ENCODE assay signal across 12 cellular contexts in genomic region chr10:24912214-24912613, GRCh38. TPM values are rescaled to one million over a fixed set of nuclear protein-coding genes. Genes with fewer than 3 reads are reported as not detected.
A peak's percentile ranks its signal among the peaks of the same experiment; 100 is the strongest.
DNase-seq lines count a peak whose midpoint lies in the region; ATAC-seq, FAIRE-seq and TF ChIP-seq lines count a peak whose summit lies in the region.
"Had no signal": no experiment of that assay in that cellular context is flagged by ENCODE, and none has a peak within 500 bp of the region (broad histone marks: within the 10 kb centered on the region; RNA-seq: fewer than 3 reads in every experiment).

No MANE protein-coding gene starts in this region.

- H3K27me3 Mint-ChIP-seq in activated CD4-positive, alpha-beta T cell treated with anti-CD3 and anti-CD28 coated beads, Interleukin-2, amount 10 ng/mL, durations not matched to agents 24 days and 14 days: no peaks in the 10 kb centered on the region
- no peaks in the 10 kb centered on the region for H3K27me3 Mint-ChIP-seq in activated CD4-positive, alpha-beta T cell treated with anti-CD3 and anti-CD28 coated beads for 36 hours
- peaks cover 1% of the 10 kb centered on the region for H3K27me3 Mint-ChIP-seq in endothelial cell (ENCODE audit: unreplicated experiment)

- CTCF ChIA-PET in activated CD4-positive, alpha-beta T cell treated with anti-CD3 and anti-CD28 coated beads for 36 hours (lab: Charles Lee): no interaction called here

- H3K9me3 ChIP-seq in pancreas (no peaks in the 10 kb centered on the region), psoas muscle (no peaks in the 10 kb centered on the region)
- H3K9me3 ChIP-seq: esophagus muscularis mucosa had no signal

- H3K4me1 ChIP-seq in pancreas: no peaks in the 10 kb centered on the region
- H3K4me1 ChIP-seq in psoas muscle: no peaks in the 10 kb centered on the region

- no peak for FAIRE-seq in pancreas (lab: Jason Lieb, UNC)

- peaks cover 10% of the 10 kb centered on the region for H3K4me1 Mint-ChIP-seq in activated CD4-positive, alpha-beta T cell treated with anti-CD3 and anti-CD28 coated beads, Interleukin-2, amount 10 ng/mL, durations not matched to agents 24 days and 14 days
- peaks cover 11% of the 10 kb centered on the region for H3K4me1 Mint-ChIP-seq in activated CD4-positive, alpha-beta T cell treated with anti-CD3 and anti-CD28 coated beads for 36 hours
- peaks cover 7% of the 10 kb centered on the region for H3K4me1 Mint-ChIP-seq in endothelial cell (ENCODE audit: unreplicated experiment)

- peak; percentile 51 for DNase-seq in activated CD4-positive, alpha-beta T cell treated with anti-CD3 and anti-CD28 coated beads, Interleukin-2, amount 10 ng/mL, durations not matched to agents 24 days and 14 days
- DNase-seq in activated CD4-positive, alpha-beta T cell treated with anti-CD3 and anti-CD28 coated beads for 36 hours: no peak
- DNase-seq in RPMI7951 (ENCODE audit: low read depth) (peak; percentile 80), epithelial cell of prostate (ENCODE audit: low read depth, low spot score) (peak; percentile 41), pancreas (no peak), endothelial cell (ENCODE audit: low spot score) (no peak), anterior cingulate cortex (lab: John Stamatoyannopoulos, UW) (no peak), psoas muscle (no peak)
- DNase-seq: NCI-H2029 treated with DMSO at 0.1 percent for 48 hours; NK-92 treated with Interleukin-12 subunit alpha and Interleukin-12 subunit beta, amount 100 ng/mL, for 24 hours; T-helper 2 cell had no signal

- H3K27ac ChIP-seq in epithelial cell of prostate: no peak overlapping the region
- no peak overlapping the region for H3K27ac ChIP-seq in pancreas
- H3K27ac ChIP-seq in psoas muscle: no peak overlapping the region
- H3K27ac ChIP-seq: esophagus muscularis mucosa had no signal

- TF ChIP-seq CTCF in pancreas (IDR thresholded peaks at IDR 0.05) (no peak), endothelial cell (IDR thresholded peaks at IDR 0.05; ENCODE audit: unreplicated experiment) (no peak), psoas muscle (IDR thresholded peaks at IDR 0.05) (no peak)

- POLR2A ChIA-PET in activated CD4-positive, alpha-beta T cell treated with anti-CD3 and anti-CD28 coated beads for 36 hours (lab: Charles Lee): no interaction called here

- no peak overlapping the region for H3K4me3 Mint-ChIP-seq in activated CD4-positive, alpha-beta T cell treated with anti-CD3 and anti-CD28 coated beads, Interleukin-2, amount 10 ng/mL, durations not matched to agents 24 days and 14 days
- H3K4me3 Mint-ChIP-seq in activated CD4-positive, alpha-beta T cell treated with anti-CD3 and anti-CD28 coated beads for 36 hours: no peak overlapping the region
- no peak overlapping the region for H3K4me3 Mint-ChIP-seq in endothelial cell (ENCODE audit: unreplicated experiment)

- H3K4me3 ChIP-seq in pancreas (no peak overlapping the region), psoas muscle (no peak overlapping the region)
- H3K4me3 ChIP-seq: esophagus muscularis mucosa had no signal

- H3K9me3 Mint-ChIP-seq in activated CD4-positive, alpha-beta T cell treated with anti-CD3 and anti-CD28 coated beads, Interleukin-2, amount 10 ng/mL, durations not matched to agents 24 days and 14 days: no peaks in the 10 kb centered on the region
- H3K9me3 Mint-ChIP-seq in activated CD4-positive, alpha-beta T cell treated with anti-CD3 and anti-CD28 coated beads for 36 hours (ENCODE audit: low read depth): no peaks in the 10 kb centered on the region
- H3K9me3 Mint-ChIP-seq in endothelial cell (ENCODE audit: unreplicated experiment): no peaks in the 10 kb centered on the region

- peak overlapping the region; percentile 42 for H3K27ac Mint-ChIP-seq in activated CD4-positive, alpha-beta T cell treated with anti-CD3 and anti-CD28 coated beads, Interleukin-2, amount 10 ng/mL, durations not matched to agents 24 days and 14 days
- H3K27ac Mint-ChIP-seq in activated CD4-positive, alpha-beta T cell treated with anti-CD3 and anti-CD28 coated beads for 36 hours: no peak overlapping the region
- no peak overlapping the region for H3K27ac Mint-ChIP-seq in endothelial cell (ENCODE audit: unreplicated experiment)

- no peak for ATAC-seq in activated CD4-positive, alpha-beta T cell treated with anti-CD3 and anti-CD28 coated beads for 36 hours
- ATAC-seq in pancreas (peak in 3 of 4 donors; percentile 55 to 86 (median 84)), psoas muscle (no peak)

- WGBS in pancreas, 2 donors: 76 to 84% methylated on average over 2 of the region's 2 CpGs
- 73 to 75% (median 75%) methylated on average over 2 of the region's 2 CpGs for WGBS in psoas muscle, 3 donors

- no peaks in the 10 kb centered on the region for H3K27me3 ChIP-seq in pancreas
- H3K27me3 ChIP-seq in psoas muscle (ENCODE audit: insufficient read depth in 3 of 3, low read length in 2 of 3): no peaks in the 10 kb centered on the region
- H3K27me3 ChIP-seq: esophagus muscularis mucosa had no signal

- no peaks in the 10 kb centered on the region for H3K36me3 Mint-ChIP-seq in activated CD4-positive, alpha-beta T cell treated with anti-CD3 and anti-CD28 coated beads, Interleukin-2, amount 10 ng/mL, durations not matched to agents 24 days and 14 days (ENCODE audit: low read depth)
- no peaks in the 10 kb centered on the region for H3K36me3 Mint-ChIP-seq in activated CD4-positive, alpha-beta T cell treated with anti-CD3 and anti-CD28 coated beads for 36 hours (ENCODE audit: low read depth)
- H3K36me3 Mint-ChIP-seq in endothelial cell (ENCODE audit: low read depth, unreplicated experiment): no peaks in the 10 kb centered on the region

- H3K36me3 ChIP-seq in pancreas (no peaks in the 10 kb centered on the region), psoas muscle (ENCODE audit: insufficient read depth in 1 of 2, low read depth in 1 of 2) (no peaks in the 10 kb centered on the region)
- H3K36me3 ChIP-seq: esophagus muscularis mucosa had no signal

- intact Hi-C loops in activated CD4-positive, alpha-beta T cell treated with anti-CD3 and anti-CD28 coated beads, Interleukin-2, amount 10 ng/mL, durations not matched to agents 24 days and 14 days (cut with micrococcal nuclease): no loop called here
- intact Hi-C loops in activated CD4-positive, alpha-beta T cell treated with anti-CD3 and anti-CD28 coated beads for 36 hours (cut with DNase I, micrococcal nuclease): no loop called here
- intact Hi-C loops in pancreas (cut with DNase I) (no loop called here), psoas muscle (cut with DNase I) (no loop called here)

RNA-seq across cellular contexts. Expression of gene PRTFDC1, which starts 40.2 kb away (rescaled TPM):
- total RNA-seq in activated CD4-positive, alpha-beta T cell treated with anti-CD3 and anti-CD28 coated beads, Interleukin-2, amount 10 ng/mL, durations not matched to agents 24 days and 14 days: 0.21 and 0.50 TPM in 2 replicates
- under 1 TPM; 0.32 to 0.71 TPM for total RNA-seq in activated CD4-positive, alpha-beta T cell treated with anti-CD3 and anti-CD28 coated beads for 36 hours
- total RNA-seq in RPMI7951 (2014; rRNA removed; shearing (Covaris generic)): not detected in 2 replicates
- total RNA-seq in pancreas (1 to 10 TPM; 1.7 to 4.0 (median 2.8) TPM), endothelial cell (ENCODE audit: unreplicated experiment) (17.5 TPM), psoas muscle (under 1 TPM; 0.17 to 0.84 (median 0.46) TPM)
- polyA plus RNA-seq in pancreas (1 to 10 TPM; 2.2 to 6.1 TPM), psoas muscle (under 1 TPM; 0.14 to 0.51 (median 0.43) TPM)

Comparison
In these comparisons a context has a peak if more than half of its experiments do, and no peak if none do; other contexts are left out.
1. DNase-seq: peak in activated CD4-positive, alpha-beta T cell treated with anti-CD3 and anti-CD28 coated beads, Interleukin-2, amount 10 ng/mL, durations not matched to agents 24 days and 14 days (single experiment), RPMI7951 (single experiment) and epithelial cell of prostate (single experiment); none in activated CD4-positive, alpha-beta T cell treated with anti-CD3 and anti-CD28 coated beads for 36 hours (single experiment), pancreas (0 of 6), endothelial cell (single experiment), anterior cingulate cortex (0 of 58) and psoas muscle (0 of 2).
2. ATAC-seq: peak in pancreas (3 of 4); none in activated CD4-positive, alpha-beta T cell treated with anti-CD3 and anti-CD28 coated beads for 36 hours (single experiment) and psoas muscle (0 of 4).